In the genomic region with DNA sequence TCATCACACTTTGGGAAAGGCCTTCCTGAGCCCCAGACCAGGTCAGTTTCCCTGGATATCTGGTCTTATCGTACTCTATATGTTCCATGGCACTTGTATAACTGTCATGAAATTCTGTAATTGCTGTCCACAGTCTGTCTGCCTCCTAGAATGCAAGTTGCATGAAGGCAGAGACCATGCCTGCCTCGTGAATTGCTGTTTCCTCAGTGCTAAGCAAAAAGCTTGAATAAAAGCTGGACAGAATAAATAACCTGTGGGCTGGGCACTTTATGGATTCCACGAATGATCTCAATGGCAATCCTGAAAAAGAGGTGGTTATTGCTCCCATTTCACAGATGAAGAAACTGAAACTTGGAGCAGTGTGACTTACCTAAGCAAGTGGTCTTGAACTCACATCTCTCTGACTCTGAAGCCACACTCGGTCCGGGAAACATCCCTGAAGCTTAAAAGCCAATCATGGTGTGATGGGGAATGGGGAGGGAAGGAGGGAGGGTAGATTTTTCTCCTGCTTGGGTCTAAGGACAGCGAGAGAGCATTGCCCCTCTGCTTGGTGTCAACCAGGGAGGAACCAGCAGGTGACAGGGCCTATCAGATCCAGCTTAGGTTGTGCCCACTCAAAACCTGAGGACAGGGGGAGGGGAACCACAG, we compare ENCODE assay signal across 1 cellular context.
TF ChIP-seq lines count a peak whose summit lies in the region.

No MANE protein-coding gene starts in this region.

TF ChIP-seq in WTC11, 78 proteins besides CTCF, POLR2A, EP300 and RAD21 (continued from another document):
- TF ChIP-seq, protein P1, sequence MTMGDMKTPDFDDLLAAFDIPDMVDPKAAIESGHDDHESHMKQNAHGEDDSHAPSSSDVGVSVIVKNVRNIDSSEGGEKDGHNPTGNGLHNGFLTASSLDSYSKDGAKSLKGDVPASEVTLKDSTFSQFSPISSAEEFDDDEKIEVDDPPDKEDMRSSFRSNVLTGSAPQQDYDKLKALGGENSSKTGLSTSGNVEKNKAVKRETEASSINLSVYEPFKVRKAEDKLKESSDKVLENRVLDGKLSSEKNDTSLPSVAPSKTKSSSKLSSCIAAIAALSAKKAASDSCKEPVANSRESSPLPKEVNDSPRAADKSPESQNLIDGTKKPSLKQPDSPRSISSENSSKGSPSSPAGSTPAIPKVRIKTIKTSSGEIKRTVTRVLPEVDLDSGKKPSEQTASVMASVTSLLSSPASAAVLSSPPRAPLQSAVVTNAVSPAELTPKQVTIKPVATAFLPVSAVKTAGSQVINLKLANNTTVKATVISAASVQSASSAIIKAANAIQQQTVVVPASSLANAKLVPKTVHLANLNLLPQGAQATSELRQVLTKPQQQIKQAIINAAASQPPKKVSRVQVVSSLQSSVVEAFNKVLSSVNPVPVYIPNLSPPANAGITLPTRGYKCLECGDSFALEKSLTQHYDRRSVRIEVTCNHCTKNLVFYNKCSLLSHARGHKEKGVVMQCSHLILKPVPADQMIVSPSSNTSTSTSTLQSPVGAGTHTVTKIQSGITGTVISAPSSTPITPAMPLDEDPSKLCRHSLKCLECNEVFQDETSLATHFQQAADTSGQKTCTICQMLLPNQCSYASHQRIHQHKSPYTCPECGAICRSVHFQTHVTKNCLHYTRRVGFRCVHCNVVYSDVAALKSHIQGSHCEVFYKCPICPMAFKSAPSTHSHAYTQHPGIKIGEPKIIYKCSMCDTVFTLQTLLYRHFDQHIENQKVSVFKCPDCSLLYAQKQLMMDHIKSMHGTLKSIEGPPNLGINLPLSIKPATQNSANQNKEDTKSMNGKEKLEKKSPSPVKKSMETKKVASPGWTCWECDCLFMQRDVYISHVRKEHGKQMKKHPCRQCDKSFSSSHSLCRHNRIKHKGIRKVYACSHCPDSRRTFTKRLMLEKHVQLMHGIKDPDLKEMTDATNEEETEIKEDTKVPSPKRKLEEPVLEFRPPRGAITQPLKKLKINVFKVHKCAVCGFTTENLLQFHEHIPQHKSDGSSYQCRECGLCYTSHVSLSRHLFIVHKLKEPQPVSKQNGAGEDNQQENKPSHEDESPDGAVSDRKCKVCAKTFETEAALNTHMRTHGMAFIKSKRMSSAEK (CRISPR knock-in tag; IDR thresholded peaks at IDR 0.05; ENCODE audit: borderline replicate concordance) = no peak
- TF ChIP-seq ZNF138 (CRISPR knock-in tag; conservative IDR thresholded peaks at IDR 0.05) = no peak
TF ChIP-seq in WTC11: peak in this region for 1.
